18 cellular contexts compared by ENCODE assay signal in the genomic region with DNA sequence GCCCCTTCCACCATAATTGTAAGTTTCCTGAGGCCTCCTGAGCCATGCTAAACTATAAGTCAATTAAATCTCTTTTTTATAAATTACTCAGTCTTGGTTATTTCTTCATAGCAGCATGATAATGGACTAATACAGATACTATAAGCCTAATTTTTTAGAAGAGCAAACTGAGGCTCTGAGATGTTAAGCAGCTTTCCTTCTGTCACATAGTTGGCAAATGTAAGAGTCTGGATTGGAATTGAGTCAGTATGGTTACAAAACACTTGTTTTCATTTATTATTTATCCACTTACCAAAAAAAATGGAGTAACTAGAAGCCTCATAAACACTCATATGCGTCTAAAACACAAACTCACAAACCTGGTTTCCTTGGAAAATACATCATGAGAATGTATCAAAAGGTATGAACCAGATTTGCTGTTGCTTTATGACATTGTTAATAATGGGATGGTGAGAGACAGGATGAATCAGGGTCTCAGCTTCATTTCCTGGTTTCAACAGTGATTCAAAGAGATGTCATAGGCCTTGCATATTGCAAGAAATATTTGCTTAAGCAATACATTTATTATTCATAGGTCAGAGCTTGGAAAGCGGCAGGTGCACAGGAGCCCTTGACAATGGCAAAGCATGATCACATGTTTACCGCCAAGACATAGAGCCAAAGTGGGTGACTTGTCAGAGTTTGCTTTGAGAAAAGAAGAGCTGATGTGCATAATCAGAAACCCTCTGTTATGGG.
DNase-seq lines count a peak whose midpoint lies in the region; ATAC-seq, FAIRE-seq and TF ChIP-seq lines count a peak whose summit lies in the region.
"Had no signal": no experiment of that assay in that cellular context is flagged by ENCODE, and none has a peak within 500 bp of the region (broad histone marks: within the 10 kb centered on the region; RNA-seq: fewer than 3 reads in every experiment).

No MANE protein-coding gene starts in this region.

- peak; percentile 51 for DNase-seq in DMS153 treated with DMSO at 0.1 percent for 48 hours (lab: John Stamatoyannopoulos, UW; ENCODE audit: unreplicated experiment)
- DNase-seq in NCI-H1092 (lab: John Stamatoyannopoulos, UW), result peak; percentile 87
- peak; percentile 96 for DNase-seq in SHP77 (lab: John Stamatoyannopoulos, UW)
- DNase-seq in fibroblast of the aortic adventitia (ENCODE audit: low read depth), result peak; percentile 73
- DNase-seq in GOT3 (lab: John Stamatoyannopoulos, UW), result no peak
- DNase-seq in G401 (ENCODE audit: low spot score), result no peak
- no peak for DNase-seq in small intestine
- DNase-seq: activated CD8-positive, alpha-beta memory T cell treated with anti-CD3 and anti-CD28 coated beads, Interleukin-2, amount 50 U/mL, for 48 hours; AML-193; left cardiac atrium; NCI-H1105; NCI-H524 treated with DMSO at 0.1 percent for 48 hours; T-cell had no signal

- no peaks in the 10 kb centered on the region for H3K36me3 ChIP-seq in small intestine (ENCODE audit: control insufficient read depth in 2 of 2, insufficient read depth in 2 of 2, low read length in 2 of 2)
- H3K36me3 ChIP-seq: vagina had no signal

- ATAC-seq in HG02973 (IDR thresholded peaks at IDR 0.05; ENCODE audit: unreplicated experiment), result no peak
- ATAC-seq: left cardiac atrium, Panc1, T-cell, WTC11 had no signal

- no peak overlapping the region for H3K27ac ChIP-seq in small intestine (ENCODE audit: low read depth in 1 of 2, low read length in 1 of 2)
- H3K27ac ChIP-seq: parathyroid adenoma, vagina had no signal

- in situ Hi-C loops in G401 (cut with HindIII; ENCODE audit: low sequenced_read_pairs), result no loop called here

- no peaks in the 10 kb centered on the region for H3K4me1 ChIP-seq in small intestine (ENCODE audit: control insufficient read depth in 2 of 2, insufficient read depth in 1 of 2, low read depth in 1 of 2, low read length in 1 of 2)
- H3K4me1 ChIP-seq: parathyroid adenoma had no signal

- 89 to 92% (median 92%) methylated on average over 3 of the region's 3 CpGs for WGBS in small intestine, 3 donors

- H3K4me3 ChIP-seq in fibroblast of the aortic adventitia (ENCODE audit: low read depth, low read length) (no peak overlapping the region), small intestine (ENCODE audit: low read depth in 1 of 2, low read length in 2 of 2) (no peak overlapping the region)
- H3K4me3 ChIP-seq: vagina had no signal

- no peaks in the 10 kb centered on the region for H3K9me3 ChIP-seq in small intestine (ENCODE audit: control insufficient read depth, low read depth)
- H3K9me3 ChIP-seq: vagina had no signal

- no peak for TF ChIP-seq CTCF in fibroblast of the aortic adventitia (IDR thresholded peaks at IDR 0.05; ENCODE audit: insufficient read depth, low read length)

- no peaks in the 10 kb centered on the region for H3K27me3 ChIP-seq in small intestine (ENCODE audit: control insufficient read depth in 2 of 2, insufficient read depth in 2 of 2, low read length in 2 of 2)
- H3K27me3 ChIP-seq: vagina had no signal

- FAIRE-seq in small intestine (lab: Jason Lieb, UNC), result no peak

Comparison
In these comparisons a context has a peak if more than half of its experiments do, and no peak if none do; other contexts are left out.
1. DNase-seq: peak in DMS153 treated with DMSO at 0.1 percent for 48 hours (single experiment), NCI-H1092 (single experiment), SHP77 (2 of 2) and fibroblast of the aortic adventitia (single experiment); none in GOT3 (single experiment), G401 (single experiment) and small intestine (single experiment).